ENCODE assay signal across 8 cellular contexts in the genomic region with DNA sequence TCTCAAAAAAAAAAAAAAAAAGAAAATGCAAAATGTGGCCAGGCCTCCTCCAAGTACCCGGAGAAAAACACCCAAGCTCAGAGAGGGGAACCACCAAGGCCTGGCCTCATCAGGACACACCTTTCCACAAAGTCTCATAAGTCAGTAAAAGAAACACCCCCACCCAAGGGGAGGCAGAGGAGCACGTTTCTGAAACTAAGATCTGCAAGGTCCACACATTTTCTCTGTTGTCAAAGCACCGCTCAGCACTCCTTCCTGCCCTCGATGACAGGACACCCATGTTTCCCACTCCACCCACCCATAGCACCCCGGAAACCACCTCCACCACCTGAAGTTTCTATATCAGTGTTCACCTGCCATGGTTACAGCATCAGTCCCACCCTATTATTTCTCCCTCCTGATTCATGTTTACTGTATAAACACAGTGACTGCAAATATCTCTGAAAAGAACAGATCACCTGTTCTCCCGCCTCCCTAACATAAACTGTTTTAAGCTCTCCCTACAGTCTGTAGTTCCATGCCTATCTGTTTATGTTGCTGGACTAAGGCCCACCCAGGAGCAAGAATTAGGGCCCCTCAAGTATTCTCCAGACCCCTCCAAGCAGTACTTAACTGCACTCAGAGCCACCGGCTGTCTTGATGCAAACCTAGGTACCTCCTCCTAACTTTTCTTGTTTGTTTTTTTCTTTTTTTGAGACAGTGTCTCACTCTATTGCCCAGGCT. TPM values are rescaled to one million over a fixed set of nuclear protein-coding genes. Genes with fewer than 3 reads are reported as not detected.
DNase-seq lines count a peak whose midpoint lies in the region; ATAC-seq and TF ChIP-seq lines count a peak whose summit lies in the region.
"Had no signal": no experiment of that assay in that cellular context is flagged by ENCODE, and none has a peak within 500 bp of the region (broad histone marks: within the 10 kb centered on the region; RNA-seq: fewer than 3 reads in every experiment).

No MANE protein-coding gene starts in this region.

- peak; percentile 94 for DNase-seq in activated CD4-positive, alpha-beta T cell treated with anti-CD3 and anti-CD28 coated beads, Interleukin-2, amount 10 ng/mL, durations not matched to agents 24 days and 14 days
- DNase-seq in lower lobe of right lung (no peak), anterior cingulate cortex (lab: John Stamatoyannopoulos, UW) (no peak), NCI-H2107 (lab: John Stamatoyannopoulos, UW) (no peak)
- peak; percentile 82 to 94 for DNase-seq in stimulated activated naive CD8-positive, alpha-beta T cell treated with anti-CD3 and anti-CD28 coated beads, Interleukin-15, amount 100 ng/mL, for 72 hours

- H3K27ac Mint-ChIP-seq in activated CD4-positive, alpha-beta T cell treated with anti-CD3 and anti-CD28 coated beads, Interleukin-2, amount 10 ng/mL, durations not matched to agents 24 days and 14 days: peak overlapping the region; percentile 89
- H3K27ac Mint-ChIP-seq in stimulated activated naive CD8-positive, alpha-beta T cell treated with anti-CD3 and anti-CD28 coated beads, Interleukin-15, amount 100 ng/mL, for 72 hours: peak overlapping the region; percentile 98

- peaks cover 40% of the 10 kb centered on the region for H3K4me1 Mint-ChIP-seq in activated CD4-positive, alpha-beta T cell treated with anti-CD3 and anti-CD28 coated beads, Interleukin-2, amount 10 ng/mL, durations not matched to agents 24 days and 14 days
- peaks cover 65% of the 10 kb centered on the region for H3K4me1 Mint-ChIP-seq in stimulated activated naive CD8-positive, alpha-beta T cell treated with anti-CD3 and anti-CD28 coated beads, Interleukin-15, amount 100 ng/mL, for 72 hours

- peak overlapping the region; percentile 92 for H3K27ac ChIP-seq in lower lobe of right lung

- H3K27me3 ChIP-seq in lower lobe of right lung (ENCODE audit: low read depth): no peaks in the 10 kb centered on the region

- peaks cover 3% of the 10 kb centered on the region for H3K27me3 Mint-ChIP-seq in activated CD4-positive, alpha-beta T cell treated with anti-CD3 and anti-CD28 coated beads, Interleukin-2, amount 10 ng/mL, durations not matched to agents 24 days and 14 days
- H3K27me3 Mint-ChIP-seq in stimulated activated naive CD8-positive, alpha-beta T cell treated with anti-CD3 and anti-CD28 coated beads, Interleukin-15, amount 100 ng/mL, for 72 hours: no peaks in the 10 kb centered on the region

- ATAC-seq in GM19324 (IDR thresholded peaks at IDR 0.05; ENCODE audit: low FRiP score, unreplicated experiment): peak; percentile 46
- peak; percentile 58 for ATAC-seq in HG03103 (IDR thresholded peaks at IDR 0.05; ENCODE audit: low read depth, unreplicated experiment)
- no peak for ATAC-seq in lower lobe of right lung
- peak; percentile 85 for ATAC-seq in stimulated activated naive CD8-positive, alpha-beta T cell treated with anti-CD3 and anti-CD28 coated beads, Interleukin-15, amount 100 ng/mL, for 72 hours

- H3K4me3 ChIP-seq in lower lobe of right lung: peak overlapping the region; percentile 98

- H3K9me3 ChIP-seq in lower lobe of right lung: no peaks in the 10 kb centered on the region

- H3K36me3 ChIP-seq in lower lobe of right lung: peaks cover 31% of the 10 kb centered on the region

- no peak for TF ChIP-seq CTCF in lower lobe of right lung (IDR thresholded peaks at IDR 0.05)

- peaks cover 32% of the 10 kb centered on the region for H3K36me3 Mint-ChIP-seq in activated CD4-positive, alpha-beta T cell treated with anti-CD3 and anti-CD28 coated beads, Interleukin-2, amount 10 ng/mL, durations not matched to agents 24 days and 14 days (ENCODE audit: low read depth)

- H3K4me1 ChIP-seq in lower lobe of right lung: peaks cover 42% of the 10 kb centered on the region

- peak overlapping the region; percentile 93 for H3K4me3 Mint-ChIP-seq in activated CD4-positive, alpha-beta T cell treated with anti-CD3 and anti-CD28 coated beads, Interleukin-2, amount 10 ng/mL, durations not matched to agents 24 days and 14 days
- peak overlapping the region; percentile 87 for H3K4me3 Mint-ChIP-seq in stimulated activated naive CD8-positive, alpha-beta T cell treated with anti-CD3 and anti-CD28 coated beads, Interleukin-15, amount 100 ng/mL, for 72 hours

- intact Hi-C loops in activated CD4-positive, alpha-beta T cell treated with anti-CD3 and anti-CD28 coated beads, Interleukin-2, amount 10 ng/mL, durations not matched to agents 24 days and 14 days (cut with micrococcal nuclease): loop anchor here (1.0 to 5.0 kb wide), 3 partner anchors 11 to 123 kb away; partner anchors contain the start of genes CDIP1, DNAJA3 and NMRAL1
- intact Hi-C loops in lower lobe of right lung (cut with DNase I): no loop called here

- no peaks in the 10 kb centered on the region for H3K9me3 Mint-ChIP-seq in activated CD4-positive, alpha-beta T cell treated with anti-CD3 and anti-CD28 coated beads, Interleukin-2, amount 10 ng/mL, durations not matched to agents 24 days and 14 days
- H3K9me3 Mint-ChIP-seq in stimulated activated naive CD8-positive, alpha-beta T cell treated with anti-CD3 and anti-CD28 coated beads, Interleukin-15, amount 100 ng/mL, for 72 hours: no peaks in the 10 kb centered on the region

RNA-seq across cellular contexts. Expression of gene CORO7, which starts 2.0 kb away (rescaled TPM):
- 86.3 and 93.3 TPM in 2 replicates for total RNA-seq in activated CD4-positive, alpha-beta T cell treated with anti-CD3 and anti-CD28 coated beads, Interleukin-2, amount 10 ng/mL, durations not matched to agents 24 days and 14 days
- 58.5 TPM for total RNA-seq in lower lobe of right lung

RNA-seq across cellular contexts. Expression of gene DNAJA3, which starts 11.3 kb away (rescaled TPM):
- 106 and 108 TPM in 2 replicates for total RNA-seq in activated CD4-positive, alpha-beta T cell treated with anti-CD3 and anti-CD28 coated beads, Interleukin-2, amount 10 ng/mL, durations not matched to agents 24 days and 14 days
- 34.6 TPM for total RNA-seq in lower lobe of right lung

RNA-seq across cellular contexts. Expression of gene VASN, which starts 42.7 kb away (rescaled TPM):
- total RNA-seq in activated CD4-positive, alpha-beta T cell treated with anti-CD3 and anti-CD28 coated beads, Interleukin-2, amount 10 ng/mL, durations not matched to agents 24 days and 14 days: 0.16 TPM in 1 of 2 replicates, not detected in the other
- 17.4 TPM for total RNA-seq in lower lobe of right lung
- total RNA-seq: T-helper 1 cell treated with Interleukin-12 subunit alpha and Interleukin-12 subunit beta and Interleukin-4 antibody, amounts not matched to agents 30 ng/mL and 1 ng/mL, for 36 hours had no signal

Comparison
In these comparisons a context has a peak if more than half of its experiments do, and no peak if none do; other contexts are left out.
1. ATAC-seq: peak in GM19324 (single experiment), HG03103 (single experiment) and stimulated activated naive CD8-positive, alpha-beta T cell treated with anti-CD3 and anti-CD28 coated beads, Interleukin-15, amount 100 ng/mL, for 72 hours (single experiment); none in lower lobe of right lung (0 of 2).
2. DNase-seq: peak in activated CD4-positive, alpha-beta T cell treated with anti-CD3 and anti-CD28 coated beads, Interleukin-2, amount 10 ng/mL, durations not matched to agents 24 days and 14 days (single experiment) and stimulated activated naive CD8-positive, alpha-beta T cell treated with anti-CD3 and anti-CD28 coated beads, Interleukin-15, amount 100 ng/mL, for 72 hours (2 of 2); none in lower lobe of right lung (single experiment), anterior cingulate cortex (0 of 58) and NCI-H2107 (single experiment).
3. RNA of gene VASN, which starts 42.7 kb away (total RNA-seq): 17.4 TPM in lower lobe of right lung (single experiment); 0.16 TPM in activated CD4-positive, alpha-beta T cell treated with anti-CD3 and anti-CD28 coated beads, Interleukin-2, amount 10 ng/mL, durations not matched to agents 24 days and 14 days; every median in the first group is over 10 times any median in the second.